ENCODE assay signal across 8 cellular contexts in the genomic region with DNA sequence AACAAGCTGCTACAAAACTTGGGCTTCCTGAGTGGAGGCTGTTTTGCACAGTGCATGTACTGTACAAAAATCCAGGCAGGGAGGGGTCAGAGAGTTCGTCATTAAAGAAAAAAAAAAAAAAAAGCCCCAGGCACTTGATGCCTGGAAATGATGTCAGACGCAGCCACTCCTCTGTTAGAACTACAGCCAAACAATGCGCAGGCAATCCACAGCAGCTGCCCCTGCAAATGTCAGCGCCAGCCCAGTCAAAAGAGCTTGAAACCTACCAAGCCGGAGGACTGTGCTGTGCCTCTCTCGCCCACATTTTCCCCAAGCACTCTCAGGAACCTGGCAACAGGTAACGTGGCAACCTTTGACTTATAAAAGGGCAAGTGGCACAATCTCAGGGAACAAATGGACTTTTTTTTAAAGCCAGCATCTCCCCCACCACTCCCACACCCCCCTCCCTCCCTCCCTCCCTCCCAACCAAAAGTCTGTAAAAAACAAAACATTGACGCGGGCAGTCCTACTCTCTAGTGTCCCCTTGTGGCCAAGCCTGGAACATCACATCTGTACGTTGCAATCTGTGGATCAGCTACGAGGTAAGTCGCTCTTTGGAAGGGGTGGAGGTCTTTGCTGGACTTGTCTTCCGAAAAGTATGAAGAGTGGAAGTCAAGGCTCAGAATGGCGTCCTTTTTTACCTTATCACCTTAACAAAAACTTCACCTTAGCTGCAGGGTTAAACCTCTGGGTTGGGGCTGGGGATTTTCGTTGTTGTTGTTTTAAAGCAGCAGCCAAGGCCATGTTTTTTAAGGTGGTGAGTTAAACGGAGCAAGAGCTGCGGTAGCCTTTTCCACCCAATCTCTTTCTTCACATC.
DNase-seq lines count a peak whose midpoint lies in the region; ATAC-seq and TF ChIP-seq lines count a peak whose summit lies in the region.

No MANE protein-coding gene starts in this region.

- H3K27me3 Mint-ChIP-seq in activated CD4-positive, alpha-beta T cell treated with anti-CD3 and anti-CD28 coated beads for 36 hours: no peaks in the 10 kb centered on the region

- POLR2A ChIA-PET in activated CD4-positive, alpha-beta T cell treated with anti-CD3 and anti-CD28 coated beads for 36 hours (lab: Charles Lee): interaction anchor here (0.5 to 3.2 kb wide), 17 partner anchors 10 to 676 kb away, joined by 3 to 58 read pairs (median 5); a partner anchor contains a TSS

- DNase-seq in NCI-H460 (ENCODE audit: extremely low read depth, low read depth): peak; percentile 93
- peak; percentile 92 for DNase-seq in activated CD4-positive, alpha-beta T cell treated with anti-CD3 and anti-CD28 coated beads for 36 hours
- DNase-seq in left colon: peak; percentile 89 to 92
- DNase-seq in stimulated activated CD4-positive, alpha-beta T cell treated with anti-CD3 and anti-CD28 coated beads, Interleukin-1b, Interleukin-23, amount 100 ng/mL, for 48 hours: peak; percentile 90

- peak overlapping the region; percentile 92 for H3K4me3 Mint-ChIP-seq in activated CD4-positive, alpha-beta T cell treated with anti-CD3 and anti-CD28 coated beads for 36 hours

- H3K36me3 Mint-ChIP-seq in activated CD4-positive, alpha-beta T cell treated with anti-CD3 and anti-CD28 coated beads for 36 hours (ENCODE audit: low read depth): peaks cover 30% of the 10 kb centered on the region

- no peaks in the 10 kb centered on the region for H4K20me1 ChIP-seq in BLaER1

- H3K4me3 ChIP-seq in BLaER1: peak overlapping the region; percentile 62

- H3K27me3 ChIP-seq in BLaER1: no peaks in the 10 kb centered on the region

- H3K9me3 Mint-ChIP-seq in activated CD4-positive, alpha-beta T cell treated with anti-CD3 and anti-CD28 coated beads for 36 hours (ENCODE audit: low read depth): no peaks in the 10 kb centered on the region

- peak overlapping the region; percentile 99 for H3K27ac Mint-ChIP-seq in activated CD4-positive, alpha-beta T cell treated with anti-CD3 and anti-CD28 coated beads for 36 hours

- peaks cover 58% of the 10 kb centered on the region for H3K4me1 Mint-ChIP-seq in activated CD4-positive, alpha-beta T cell treated with anti-CD3 and anti-CD28 coated beads for 36 hours

- H3K36me3 ChIP-seq in BLaER1: no peaks in the 10 kb centered on the region

- peak overlapping the region; percentile 93 for H3K4me2 ChIP-seq in BLaER1

- ATAC-seq in HG03439 (IDR thresholded peaks at IDR 0.05; ENCODE audit: unreplicated experiment) (peak; percentile 60), left colon (peak; percentile 66)
- ATAC-seq in activated CD4-positive, alpha-beta T cell treated with anti-CD3 and anti-CD28 coated beads for 36 hours: peak; percentile 81

- no peaks in the 10 kb centered on the region for H3K9me3 ChIP-seq in BLaER1

- TF ChIP-seq POLR2A in GM19193 (IDR thresholded peaks at IDR 0.05; ENCODE audit: extremely low read depth, insufficient read depth, insufficient read length): peak; percentile 55

- H3K27ac ChIP-seq in BLaER1 (peak overlapping the region; percentile 61), cingulate gyrus (ENCODE audit: low read depth, low read length) (peak overlapping the region; percentile 99)

- peak overlapping the region; percentile 64 for H3K9ac ChIP-seq in BLaER1

- intact Hi-C loops in activated CD4-positive, alpha-beta T cell treated with anti-CD3 and anti-CD28 coated beads for 36 hours (cut with DNase I, micrococcal nuclease): loop anchor here (1.0 to 10.0 kb wide), 21 partner anchors 10 to 1701 kb away; a partner anchor contains a TSS
- intact Hi-C loops in left colon (cut with DNase I, micrococcal nuclease): loop anchor here (5.0 to 10.0 kb wide), 2 partner anchors 139 to 142 kb away; a partner anchor contains a TSS

- CTCF ChIA-PET in activated CD4-positive, alpha-beta T cell treated with anti-CD3 and anti-CD28 coated beads for 36 hours (lab: Charles Lee): interaction anchor here (0.5 to 6.1 kb wide), 46 partner anchors 9 to 532 kb away, joined by 3 to 60 read pairs (median 4); a partner anchor contains a TSS

- H3K4me1 ChIP-seq in BLaER1: peaks cover 47% of the 10 kb centered on the region

Comparison
In these comparisons a context has a peak if more than half of its experiments do, and no peak if none do; other contexts are left out.
1. Peak in every context shown above with its lines: DNase-seq, ATAC-seq, H3K4me3 ChIP-seq and H3K27ac ChIP-seq.